ENCODE assay signal across 8 cellular contexts in genomic region chr16:56988948-56989945, GRCh38. TPM values are rescaled to one million over a fixed set of nuclear protein-coding genes. Genes with fewer than 3 reads are reported as not detected.
DNase-seq lines count a peak whose midpoint lies in the region; ATAC-seq and TF ChIP-seq lines count a peak whose summit lies in the region.

A gene with protein sequence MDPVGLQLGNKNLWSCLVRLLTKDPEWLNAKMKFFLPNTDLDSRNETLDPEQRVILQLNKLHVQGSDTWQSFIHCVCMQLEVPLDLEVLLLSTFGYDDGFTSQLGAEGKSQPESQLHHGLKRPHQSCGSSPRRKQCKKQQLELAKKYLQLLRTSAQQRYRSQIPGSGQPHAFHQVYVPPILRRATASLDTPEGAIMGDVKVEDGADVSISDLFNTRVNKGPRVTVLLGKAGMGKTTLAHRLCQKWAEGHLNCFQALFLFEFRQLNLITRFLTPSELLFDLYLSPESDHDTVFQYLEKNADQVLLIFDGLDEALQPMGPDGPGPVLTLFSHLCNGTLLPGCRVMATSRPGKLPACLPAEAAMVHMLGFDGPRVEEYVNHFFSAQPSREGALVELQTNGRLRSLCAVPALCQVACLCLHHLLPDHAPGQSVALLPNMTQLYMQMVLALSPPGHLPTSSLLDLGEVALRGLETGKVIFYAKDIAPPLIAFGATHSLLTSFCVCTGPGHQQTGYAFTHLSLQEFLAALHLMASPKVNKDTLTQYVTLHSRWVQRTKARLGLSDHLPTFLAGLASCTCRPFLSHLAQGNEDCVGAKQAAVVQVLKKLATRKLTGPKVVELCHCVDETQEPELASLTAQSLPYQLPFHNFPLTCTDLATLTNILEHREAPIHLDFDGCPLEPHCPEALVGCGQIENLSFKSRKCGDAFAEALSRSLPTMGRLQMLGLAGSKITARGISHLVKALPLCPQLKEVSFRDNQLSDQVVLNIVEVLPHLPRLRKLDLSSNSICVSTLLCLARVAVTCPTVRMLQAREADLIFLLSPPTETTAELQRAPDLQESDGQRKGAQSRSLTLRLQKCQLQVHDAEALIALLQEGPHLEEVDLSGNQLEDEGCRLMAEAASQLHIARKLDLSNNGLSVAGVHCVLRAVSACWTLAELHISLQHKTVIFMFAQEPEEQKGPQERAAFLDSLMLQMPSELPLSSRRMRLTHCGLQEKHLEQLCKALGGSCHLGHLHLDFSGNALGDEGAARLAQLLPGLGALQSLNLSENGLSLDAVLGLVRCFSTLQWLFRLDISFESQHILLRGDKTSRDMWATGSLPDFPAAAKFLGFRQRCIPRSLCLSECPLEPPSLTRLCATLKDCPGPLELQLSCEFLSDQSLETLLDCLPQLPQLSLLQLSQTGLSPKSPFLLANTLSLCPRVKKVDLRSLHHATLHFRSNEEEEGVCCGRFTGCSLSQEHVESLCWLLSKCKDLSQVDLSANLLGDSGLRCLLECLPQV (N-terminal part only) (plus strand): TSS chr16:56989557. CDS start chr16:57020713, 31,156 bp downstream.

- peak within 1 kb of the TSS; percentile 35; the same call in 1 of the 2 replicates for H2AFZ ChIP-seq in Karpas-422 (ENCODE audit: low read length)
- H2AFZ ChIP-seq in osteoblast (ENCODE audit: low read length) = peak within 1 kb of the TSS; percentile 90

- H4K20me1 ChIP-seq in Karpas-422 (ENCODE audit: insufficient read depth, low read depth, low read length) (no peaks in the 10 kb centered on the region), osteoblast (ENCODE audit: insufficient read depth, low read length) (no peaks in the 10 kb centered on the region)

- H3K27me3 ChIP-seq in Karpas-422 (ENCODE audit: low read length) (no peaks in the 10 kb centered on the region), osteoblast (ENCODE audit: insufficient read depth, low read length) (no peaks in the 10 kb centered on the region)

- H3K9ac ChIP-seq in Karpas-422 (ENCODE audit: low read length) = peak within 1 kb of the TSS; percentile 94

- H3K4me1 ChIP-seq in Karpas-422 (ENCODE audit: low read length) = peaks cover 80% of the 10 kb centered on the region
- H3K4me1 ChIP-seq in osteoblast (ENCODE audit: insufficient read depth, low read length) = peaks cover 44% of the 10 kb centered on the region

- peaks cover 7% of the 10 kb centered on the region for H3K36me3 ChIP-seq in Karpas-422 (ENCODE audit: insufficient read depth, low read length)
- H3K36me3 ChIP-seq in osteoblast (ENCODE audit: insufficient read depth, low read length) = no peaks in the 10 kb centered on the region

- H3K79me2 ChIP-seq in Karpas-422 (ENCODE audit: low read length) (peaks cover 45% of the 10 kb centered on the region), osteoblast (ENCODE audit: insufficient read depth, low read length) (peaks cover 60% of the 10 kb centered on the region)

- H3K4me2 ChIP-seq in Karpas-422 (ENCODE audit: low read depth, low read length, poor library complexity, severe bottlenecking) = peak within 1 kb of the TSS; percentile 81
- H3K4me2 ChIP-seq in osteoblast (ENCODE audit: insufficient read depth, low read length) = peak within 1 kb of the TSS; percentile 87

- peak within 1 kb of the TSS; percentile 93 for H3K4me3 ChIP-seq in Karpas-422 (ENCODE audit: low read length)
- H3K4me3 ChIP-seq in osteoblast (ENCODE audit: insufficient read depth, low read length) = peak within 1 kb of the TSS; percentile 88

- ATAC-seq in GM21737 (IDR thresholded peaks at IDR 0.05; ENCODE audit: unreplicated experiment) = peak; percentile 66
- peak; percentile 93 for ATAC-seq in SK-N-SH treated with all-trans-retinoic acid at 6 μM for 48 hours

- H3K9me3 ChIP-seq in Karpas-422 (ENCODE audit: low read length) (no peaks in the 10 kb centered on the region), osteoblast (ENCODE audit: low read depth, low read length) (no peaks in the 10 kb centered on the region)

- H3K27ac ChIP-seq in Karpas-422 (ENCODE audit: low read length) = peak within 1 kb of the TSS; percentile 76
- H3K27ac ChIP-seq in osteoblast (ENCODE audit: low read depth, low read length) = peak within 1 kb of the TSS; percentile 79
- peak within 1 kb of the TSS; percentile 55 for H3K27ac ChIP-seq in temporal lobe (ENCODE audit: low read depth, low read length)

- DNase-seq in Daoy (ENCODE audit: low read depth) (peak; percentile 83), Karpas-422 (peak; percentile 94), glomerular endothelial cell (ENCODE audit: extremely low read depth, low read depth, low spot score) (no peak), osteoblast (ENCODE audit: insufficient read length, low spot score, missing footprints) (peak; percentile 96)
- DNase-seq in activated naive CD4-positive, alpha-beta T cell treated with anti-CD3 and anti-CD28 coated beads, Interleukin-2, amount 50 U/mL, for 16 hours = peak; percentile 95

- TF ChIP-seq CTCF in osteoblast (IDR thresholded peaks at IDR 0.05; ENCODE audit: extremely low read depth, low read depth, low read length) = no peak

- H3K9me2 ChIP-seq in Karpas-422 (replicated peaks; ENCODE audit: insufficient read depth, low read length) = no peaks in the 10 kb centered on the region

TF ChIP-seq in SK-N-SH treated with all-trans-retinoic acid at 6 μM for 48 hours, 23 proteins besides CTCF, POLR2A, EP300 and RAD21:
- no peak for TF ChIP-seq ZNF70 (CRISPR knock-in tag; IDR thresholded peaks at IDR 0.05)
- TF ChIP-seq GLIS3 (CRISPR knock-in tag; IDR thresholded peaks at IDR 0.05) = 0 out of 2 replicates have a peak, but pooled peaks have one; percentile 43

RNA-seq across cellular contexts. Expression of the gene that starts here (rescaled TPM):
- total RNA-seq in Daoy (2014; rRNA removed; shearing (Covaris generic)) = 6.5 and 9.0 TPM in 2 replicates
- total RNA-seq in Karpas-422 (2014; rRNA removed; shearing (Covaris generic); ENCODE audit: low replicate concordance) = 103 and 116 TPM in 2 replicates
- total RNA-seq in glomerular endothelial cell (10.9 and 33.2 TPM in 2 replicates), osteoblast (52.1 and 57.2 TPM in 2 replicates), temporal lobe (1.2 TPM)
